1 cellular context compared by ENCODE assay signal in the genomic region with DNA sequence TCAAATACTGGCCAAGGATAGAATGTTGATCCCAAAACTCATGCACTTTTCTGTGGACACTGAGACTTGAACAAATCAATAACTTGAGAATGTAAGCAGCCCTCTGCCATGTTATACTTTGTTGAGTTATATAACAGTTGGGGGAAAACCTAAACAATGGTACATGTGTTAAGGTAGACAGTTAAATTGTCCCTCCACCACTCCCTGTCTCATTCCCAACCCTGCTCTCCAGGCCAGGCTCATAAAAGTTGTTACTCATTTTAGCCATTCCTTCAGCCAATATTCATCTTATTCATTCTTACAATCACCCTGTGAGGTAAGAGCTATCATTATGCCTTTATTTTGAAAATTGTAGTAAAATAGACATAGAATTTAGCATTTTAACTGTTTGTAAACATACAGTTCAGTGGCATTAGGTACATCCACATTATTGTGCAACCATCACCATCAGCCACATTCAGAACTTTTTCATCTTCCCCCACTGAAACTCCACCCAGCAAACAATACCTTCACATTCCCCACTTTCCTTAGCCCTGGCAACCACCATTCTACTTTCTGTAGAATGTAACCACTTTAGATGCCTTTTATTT.
A peak's percentile ranks its signal among the peaks of the same experiment; 100 is the strongest.
TF ChIP-seq lines count a peak whose summit lies in the region.

No MANE protein-coding gene starts in this region.

TF ChIP-seq in HepG2, 621 proteins besides CTCF, POLR2A, EP300 and RAD21 (continued from another document and continues in another):
- TF ChIP-seq, protein P1, sequence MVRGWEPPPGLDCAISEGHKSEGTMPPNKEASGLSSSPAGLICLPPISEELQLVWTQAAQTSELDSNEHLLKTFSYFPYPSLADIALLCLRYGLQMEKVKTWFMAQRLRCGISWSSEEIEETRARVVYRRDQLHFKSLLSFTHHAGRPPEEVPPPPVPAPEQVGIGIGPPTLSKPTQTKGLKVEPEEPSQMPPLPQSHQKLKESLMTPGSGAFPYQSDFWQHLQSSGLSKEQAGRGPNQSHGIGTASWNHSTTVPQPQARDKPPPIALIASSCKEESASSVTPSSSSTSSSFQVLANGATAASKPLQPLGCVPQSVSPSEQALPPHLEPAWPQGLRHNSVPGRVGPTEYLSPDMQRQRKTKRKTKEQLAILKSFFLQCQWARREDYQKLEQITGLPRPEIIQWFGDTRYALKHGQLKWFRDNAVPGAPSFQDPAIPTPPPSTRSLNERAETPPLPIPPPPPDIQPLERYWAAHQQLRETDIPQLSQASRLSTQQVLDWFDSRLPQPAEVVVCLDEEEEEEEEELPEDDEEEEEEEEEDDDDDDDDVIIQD (CRISPR knock-in tag; IDR thresholded peaks at IDR 0.05; ENCODE audit: low read depth): peak; percentile 49; the same call in 1 of the 2 replicates
- TF ChIP-seq PHF20 (CRISPR knock-in tag; IDR thresholded peaks at IDR 0.05) (no peak), ZFP41 (CRISPR knock-in tag; IDR thresholded peaks at IDR 0.05; ENCODE audit: borderline replicate concordance) (no peak), ZFYVE20 (CRISPR knock-in tag; IDR thresholded peaks at IDR 0.05; ENCODE audit: borderline replicate concordance, low read depth) (no peak), ZNF605 (CRISPR knock-in tag; IDR thresholded peaks at IDR 0.05) (no peak), ZNF792 (CRISPR knock-in tag; IDR thresholded peaks at IDR 0.05) (no peak), KLF11 (CRISPR knock-in tag; IDR thresholded peaks at IDR 0.05) (no peak), ZNF225 (CRISPR knock-in tag; IDR thresholded peaks at IDR 0.05) (no peak), FOXK1 (CRISPR knock-in tag; IDR thresholded peaks at IDR 0.05; ENCODE audit: borderline replicate concordance, low read depth) (peak; percentile 79; the same call in 1 of the 2 replicates), ZNF331 (CRISPR knock-in tag; IDR thresholded peaks at IDR 0.05) (no peak), RELA (CRISPR knock-in tag; IDR thresholded peaks at IDR 0.05) (no peak), KDM2A (CRISPR knock-in tag; IDR thresholded peaks at IDR 0.05; ENCODE audit: borderline replicate concordance, low read depth) (no peak), SKI (IDR thresholded peaks at IDR 0.05; ENCODE audit: partially characterized antibody) (peak; percentile 61), RFX1 (IDR thresholded peaks at IDR 0.05) (no peak), ZNF496 (CRISPR knock-in tag; IDR thresholded peaks at IDR 0.05; ENCODE audit: insufficient replicate concordance) (no peak), MYNN (CRISPR knock-in tag; IDR thresholded peaks at IDR 0.05; ENCODE audit: low read depth) (no peak), ZNF749 (CRISPR knock-in tag; IDR thresholded peaks at IDR 0.05; ENCODE audit: borderline replicate concordance) (no peak), CCAR2 (optimal IDR thresholded peaks at IDR 0.05; ENCODE audit: low read depth, low read length) (no peak), MAFF (IDR thresholded peaks at IDR 0.05; ENCODE audit: low read depth, low read length) (no peak), ZNF230 (CRISPR knock-in tag; IDR thresholded peaks at IDR 0.05) (no peak), BORCS8-MEF2B (CRISPR knock-in tag; IDR thresholded peaks at IDR 0.05) (no peak), SP140L (CRISPR knock-in tag; IDR thresholded peaks at IDR 0.05; ENCODE audit: borderline replicate concordance) (no peak), SETDB1 (CRISPR knock-in tag; IDR thresholded peaks at IDR 0.05; ENCODE audit: borderline replicate concordance) (no peak), SMARCE1 (IDR thresholded peaks at IDR 0.05; ENCODE audit: borderline replicate concordance) (no peak), STAG1 (CRISPR knock-in tag; IDR thresholded peaks at IDR 0.05) (peak; percentile 4; the same call in 1 of the 2 replicates), POGZ (CRISPR knock-in tag; IDR thresholded peaks at IDR 0.05) (no peak), ZNF441 (CRISPR knock-in tag; IDR thresholded peaks at IDR 0.05; ENCODE audit: borderline replicate concordance) (no peak), ZNF558 (CRISPR knock-in tag; IDR thresholded peaks at IDR 0.05; ENCODE audit: borderline replicate concordance) (peak; percentile 76)
- TF ChIP-seq, protein P2, sequence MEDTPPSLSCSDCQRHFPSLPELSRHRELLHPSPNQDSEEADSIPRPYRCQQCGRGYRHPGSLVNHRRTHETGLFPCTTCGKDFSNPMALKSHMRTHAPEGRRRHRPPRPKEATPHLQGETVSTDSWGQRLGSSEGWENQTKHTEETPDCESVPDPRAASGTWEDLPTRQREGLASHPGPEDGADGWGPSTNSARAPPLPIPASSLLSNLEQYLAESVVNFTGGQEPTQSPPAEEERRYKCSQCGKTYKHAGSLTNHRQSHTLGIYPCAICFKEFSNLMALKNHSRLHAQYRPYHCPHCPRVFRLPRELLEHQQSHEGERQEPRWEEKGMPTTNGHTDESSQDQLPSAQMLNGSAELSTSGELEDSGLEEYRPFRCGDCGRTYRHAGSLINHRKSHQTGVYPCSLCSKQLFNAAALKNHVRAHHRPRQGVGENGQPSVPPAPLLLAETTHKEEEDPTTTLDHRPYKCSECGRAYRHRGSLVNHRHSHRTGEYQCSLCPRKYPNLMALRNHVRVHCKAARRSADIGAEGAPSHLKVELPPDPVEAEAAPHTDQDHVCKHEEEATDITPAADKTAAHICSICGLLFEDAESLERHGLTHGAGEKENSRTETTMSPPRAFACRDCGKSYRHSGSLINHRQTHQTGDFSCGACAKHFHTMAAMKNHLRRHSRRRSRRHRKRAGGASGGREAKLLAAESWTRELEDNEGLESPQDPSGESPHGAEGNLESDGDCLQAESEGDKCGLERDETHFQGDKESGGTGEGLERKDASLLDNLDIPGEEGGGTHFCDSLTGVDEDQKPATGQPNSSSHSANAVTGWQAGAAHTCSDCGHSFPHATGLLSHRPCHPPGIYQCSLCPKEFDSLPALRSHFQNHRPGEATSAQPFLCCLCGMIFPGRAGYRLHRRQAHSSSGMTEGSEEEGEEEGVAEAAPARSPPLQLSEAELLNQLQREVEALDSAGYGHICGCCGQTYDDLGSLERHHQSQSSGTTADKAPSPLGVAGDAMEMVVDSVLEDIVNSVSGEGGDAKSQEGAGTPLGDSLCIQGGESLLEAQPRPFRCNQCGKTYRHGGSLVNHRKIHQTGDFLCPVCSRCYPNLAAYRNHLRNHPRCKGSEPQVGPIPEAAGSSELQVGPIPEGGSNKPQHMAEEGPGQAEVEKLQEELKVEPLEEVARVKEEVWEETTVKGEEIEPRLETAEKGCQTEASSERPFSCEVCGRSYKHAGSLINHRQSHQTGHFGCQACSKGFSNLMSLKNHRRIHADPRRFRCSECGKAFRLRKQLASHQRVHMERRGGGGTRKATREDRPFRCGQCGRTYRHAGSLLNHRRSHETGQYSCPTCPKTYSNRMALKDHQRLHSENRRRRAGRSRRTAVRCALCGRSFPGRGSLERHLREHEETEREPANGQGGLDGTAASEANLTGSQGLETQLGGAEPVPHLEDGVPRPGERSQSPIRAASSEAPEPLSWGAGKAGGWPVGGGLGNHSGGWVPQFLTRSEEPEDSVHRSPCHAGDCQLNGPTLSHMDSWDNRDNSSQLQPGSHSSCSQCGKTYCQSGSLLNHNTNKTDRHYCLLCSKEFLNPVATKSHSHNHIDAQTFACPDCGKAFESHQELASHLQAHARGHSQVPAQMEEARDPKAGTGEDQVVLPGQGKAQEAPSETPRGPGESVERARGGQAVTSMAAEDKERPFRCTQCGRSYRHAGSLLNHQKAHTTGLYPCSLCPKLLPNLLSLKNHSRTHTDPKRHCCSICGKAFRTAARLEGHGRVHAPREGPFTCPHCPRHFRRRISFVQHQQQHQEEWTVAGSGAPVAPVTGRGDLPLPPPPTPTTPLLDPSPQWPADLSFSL (CRISPR knock-in tag; IDR thresholded peaks at IDR 0.05): no peak
- TF ChIP-seq, protein P3, sequence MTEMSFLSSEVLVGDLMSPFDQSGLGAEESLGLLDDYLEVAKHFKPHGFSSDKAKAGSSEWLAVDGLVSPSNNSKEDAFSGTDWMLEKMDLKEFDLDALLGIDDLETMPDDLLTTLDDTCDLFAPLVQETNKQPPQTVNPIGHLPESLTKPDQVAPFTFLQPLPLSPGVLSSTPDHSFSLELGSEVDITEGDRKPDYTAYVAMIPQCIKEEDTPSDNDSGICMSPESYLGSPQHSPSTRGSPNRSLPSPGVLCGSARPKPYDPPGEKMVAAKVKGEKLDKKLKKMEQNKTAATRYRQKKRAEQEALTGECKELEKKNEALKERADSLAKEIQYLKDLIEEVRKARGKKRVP (CRISPR knock-in tag; IDR thresholded peaks at IDR 0.05): peak in 1 of 2 experiments; percentile 25; a peak in 1 of 4 replicates
- TF ChIP-seq, protein P4, sequence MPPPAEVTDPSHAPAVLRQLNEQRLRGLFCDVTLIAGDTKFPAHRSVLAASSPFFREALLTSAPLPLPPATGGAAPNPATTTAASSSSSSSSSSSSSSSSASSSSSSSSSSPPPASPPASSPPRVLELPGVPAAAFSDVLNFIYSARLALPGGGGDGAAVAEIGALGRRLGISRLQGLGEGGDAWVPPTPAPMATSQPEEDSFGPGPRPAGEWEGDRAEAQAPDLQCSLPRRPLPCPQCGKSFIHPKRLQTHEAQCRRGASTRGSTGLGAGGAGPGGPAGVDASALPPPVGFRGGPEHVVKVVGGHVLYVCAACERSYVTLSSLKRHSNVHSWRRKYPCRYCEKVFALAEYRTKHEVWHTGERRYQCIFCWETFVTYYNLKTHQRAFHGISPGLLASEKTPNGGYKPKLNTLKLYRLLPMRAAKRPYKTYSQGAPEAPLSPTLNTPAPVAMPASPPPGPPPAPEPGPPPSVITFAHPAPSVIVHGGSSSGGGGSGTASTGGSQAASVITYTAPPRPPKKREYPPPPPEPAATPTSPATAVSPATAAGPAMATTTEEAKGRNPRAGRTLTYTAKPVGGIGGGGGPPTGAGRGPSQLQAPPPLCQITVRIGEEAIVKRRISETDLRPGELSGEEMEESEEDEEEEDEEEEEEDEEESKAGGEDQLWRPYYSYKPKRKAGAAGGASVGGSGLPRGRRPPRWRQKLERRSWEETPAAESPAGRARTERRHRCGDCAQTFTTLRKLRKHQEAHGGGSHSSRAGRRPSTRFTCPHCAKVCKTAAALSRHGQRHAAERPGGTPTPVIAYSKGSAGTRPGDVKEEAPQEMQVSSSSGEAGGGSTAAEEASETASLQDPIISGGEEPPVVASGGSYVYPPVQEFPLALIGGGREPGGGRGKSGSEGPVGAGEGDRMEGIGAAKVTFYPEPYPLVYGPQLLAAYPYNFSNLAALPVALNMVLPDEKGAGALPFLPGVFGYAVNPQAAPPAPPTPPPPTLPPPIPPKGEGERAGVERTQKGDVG (CRISPR knock-in tag; IDR thresholded peaks at IDR 0.05; ENCODE audit: borderline replicate concordance): no peak
- TF ChIP-seq, protein P5, sequence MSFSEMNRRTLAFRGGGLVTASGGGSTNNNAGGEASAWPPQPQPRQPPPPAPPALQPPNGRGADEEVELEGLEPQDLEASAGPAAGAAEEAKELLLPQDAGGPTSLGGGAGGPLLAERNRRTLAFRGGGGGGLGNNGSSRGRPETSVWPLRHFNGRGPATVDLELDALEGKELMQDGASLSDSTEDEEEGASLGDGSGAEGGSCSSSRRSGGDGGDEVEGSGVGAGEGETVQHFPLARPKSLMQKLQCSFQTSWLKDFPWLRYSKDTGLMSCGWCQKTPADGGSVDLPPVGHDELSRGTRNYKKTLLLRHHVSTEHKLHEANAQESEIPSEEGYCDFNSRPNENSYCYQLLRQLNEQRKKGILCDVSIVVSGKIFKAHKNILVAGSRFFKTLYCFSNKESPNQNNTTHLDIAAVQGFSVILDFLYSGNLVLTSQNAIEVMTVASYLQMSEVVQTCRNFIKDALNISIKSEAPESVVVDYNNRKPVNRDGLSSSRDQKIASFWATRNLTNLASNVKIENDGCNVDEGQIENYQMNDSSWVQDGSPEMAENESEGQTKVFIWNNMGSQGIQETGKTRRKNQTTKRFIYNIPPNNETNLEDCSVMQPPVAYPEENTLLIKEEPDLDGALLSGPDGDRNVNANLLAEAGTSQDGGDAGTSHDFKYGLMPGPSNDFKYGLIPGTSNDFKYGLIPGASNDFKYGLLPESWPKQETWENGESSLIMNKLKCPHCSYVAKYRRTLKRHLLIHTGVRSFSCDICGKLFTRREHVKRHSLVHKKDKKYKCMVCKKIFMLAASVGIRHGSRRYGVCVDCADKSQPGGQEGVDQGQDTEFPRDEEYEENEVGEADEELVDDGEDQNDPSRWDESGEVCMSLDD (CRISPR knock-in tag; IDR thresholded peaks at IDR 0.05; ENCODE audit: borderline replicate concordance): no peak
- TF ChIP-seq, protein P6, sequence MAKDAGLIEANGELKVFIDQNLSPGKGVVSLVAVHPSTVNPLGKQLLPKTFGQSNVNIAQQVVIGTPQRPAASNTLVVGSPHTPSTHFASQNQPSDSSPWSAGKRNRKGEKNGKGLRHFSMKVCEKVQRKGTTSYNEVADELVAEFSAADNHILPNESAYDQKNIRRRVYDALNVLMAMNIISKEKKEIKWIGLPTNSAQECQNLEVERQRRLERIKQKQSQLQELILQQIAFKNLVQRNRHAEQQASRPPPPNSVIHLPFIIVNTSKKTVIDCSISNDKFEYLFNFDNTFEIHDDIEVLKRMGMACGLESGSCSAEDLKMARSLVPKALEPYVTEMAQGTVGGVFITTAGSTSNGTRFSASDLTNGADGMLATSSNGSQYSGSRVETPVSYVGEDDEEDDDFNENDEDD (CRISPR knock-in tag; IDR thresholded peaks at IDR 0.05; ENCODE audit: borderline replicate concordance): no peak; the same call in 1 of the 2 replicates
- TF ChIP-seq, protein P7, sequence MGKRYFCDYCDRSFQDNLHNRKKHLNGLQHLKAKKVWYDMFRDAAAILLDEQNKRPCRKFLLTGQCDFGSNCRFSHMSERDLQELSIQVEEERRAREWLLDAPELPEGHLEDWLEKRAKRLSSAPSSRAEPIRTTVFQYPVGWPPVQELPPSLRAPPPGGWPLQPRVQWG (CRISPR knock-in tag; IDR thresholded peaks at IDR 0.05; ENCODE audit: borderline replicate concordance, low read depth): no peak
- TF ChIP-seq, protein P8, sequence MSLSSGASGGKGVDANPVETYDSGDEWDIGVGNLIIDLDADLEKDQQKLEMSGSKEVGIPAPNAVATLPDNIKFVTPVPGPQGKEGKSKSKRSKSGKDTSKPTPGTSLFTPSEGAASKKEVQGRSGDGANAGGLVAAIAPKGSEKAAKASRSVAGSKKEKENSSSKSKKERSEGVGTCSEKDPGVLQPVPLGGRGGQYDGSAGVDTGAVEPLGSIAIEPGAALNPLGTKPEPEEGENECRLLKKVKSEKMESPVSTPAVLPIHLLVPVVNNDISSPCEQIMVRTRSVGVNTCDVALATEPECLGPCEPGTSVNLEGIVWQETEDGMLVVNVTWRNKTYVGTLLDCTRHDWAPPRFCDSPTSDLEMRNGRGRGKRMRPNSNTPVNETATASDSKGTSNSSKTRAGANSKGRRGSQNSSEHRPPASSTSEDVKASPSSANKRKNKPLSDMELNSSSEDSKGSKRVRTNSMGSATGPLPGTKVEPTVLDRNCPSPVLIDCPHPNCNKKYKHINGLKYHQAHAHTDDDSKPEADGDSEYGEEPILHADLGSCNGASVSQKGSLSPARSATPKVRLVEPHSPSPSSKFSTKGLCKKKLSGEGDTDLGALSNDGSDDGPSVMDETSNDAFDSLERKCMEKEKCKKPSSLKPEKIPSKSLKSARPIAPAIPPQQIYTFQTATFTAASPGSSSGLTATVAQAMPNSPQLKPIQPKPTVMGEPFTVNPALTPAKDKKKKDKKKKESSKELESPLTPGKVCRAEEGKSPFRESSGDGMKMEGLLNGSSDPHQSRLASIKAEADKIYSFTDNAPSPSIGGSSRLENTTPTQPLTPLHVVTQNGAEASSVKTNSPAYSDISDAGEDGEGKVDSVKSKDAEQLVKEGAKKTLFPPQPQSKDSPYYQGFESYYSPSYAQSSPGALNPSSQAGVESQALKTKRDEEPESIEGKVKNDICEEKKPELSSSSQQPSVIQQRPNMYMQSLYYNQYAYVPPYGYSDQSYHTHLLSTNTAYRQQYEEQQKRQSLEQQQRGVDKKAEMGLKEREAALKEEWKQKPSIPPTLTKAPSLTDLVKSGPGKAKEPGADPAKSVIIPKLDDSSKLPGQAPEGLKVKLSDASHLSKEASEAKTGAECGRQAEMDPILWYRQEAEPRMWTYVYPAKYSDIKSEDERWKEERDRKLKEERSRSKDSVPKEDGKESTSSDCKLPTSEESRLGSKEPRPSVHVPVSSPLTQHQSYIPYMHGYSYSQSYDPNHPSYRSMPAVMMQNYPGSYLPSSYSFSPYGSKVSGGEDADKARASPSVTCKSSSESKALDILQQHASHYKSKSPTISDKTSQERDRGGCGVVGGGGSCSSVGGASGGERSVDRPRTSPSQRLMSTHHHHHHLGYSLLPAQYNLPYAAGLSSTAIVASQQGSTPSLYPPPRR (CRISPR knock-in tag; IDR thresholded peaks at IDR 0.05; ENCODE audit: borderline replicate concordance): no peak
